ENCODE assay signal across 8 cellular contexts in genomic region chr5:95238560-95239325, GRCh38. TPM values are rescaled to one million over a fixed set of nuclear protein-coding genes. Genes with fewer than 3 reads are reported as not detected.
DNase-seq lines count a peak whose midpoint lies in the region; ATAC-seq and TF ChIP-seq lines count a peak whose summit lies in the region.
"Had no signal": no experiment of that assay in that cellular context is flagged by ENCODE, and none has a peak within 500 bp of the region (broad histone marks: within the 10 kb centered on the region; RNA-seq: fewer than 3 reads in every experiment).

No MANE protein-coding gene starts in this region.

- intact Hi-C loops in left colon (cut with DNase I, micrococcal nuclease), result no loop called here

- DNase-seq in GM12864 (ENCODE audit: low read depth) (no peak), MV-4-11 (lab: John Stamatoyannopoulos, UW) (peak; percentile 22), dedifferentiated amniotic fluid mesenchymal stem cell (ENCODE audit: extremely low spot score) (peak; percentile 31), putamen (ENCODE audit: low spot score) (peak; percentile 57), COLO668 (lab: John Stamatoyannopoulos, UW; ENCODE audit: unreplicated experiment) (no peak), left colon (no peak)
- DNase-seq: natural killer cell had no signal

- no peak overlapping the region for H3K4me3 ChIP-seq in GM12864 (ENCODE audit: low read depth, low read length)

- peak; percentile 16 for TF ChIP-seq CTCF in GM12864 (IDR thresholded peaks at IDR 0.05; ENCODE audit: low read depth, low read length, missing control alignments)

- ATAC-seq in left colon (no peak), GM18519 (IDR thresholded peaks at IDR 0.05; ENCODE audit: low FRiP score, unreplicated experiment) (no peak)
- ATAC-seq: natural killer cell had no signal

RNA-seq across cellular contexts. Expression of gene MCTP1, which starts 46.2 kb away (rescaled TPM):
- 1 to 10 TPM; 4.6 to 7.0 TPM for total RNA-seq in left colon

Comparison
In these comparisons a context has a peak if more than half of its experiments do, and no peak if none do; other contexts are left out.
1. DNase-seq: peak in MV-4-11 (single experiment), dedifferentiated amniotic fluid mesenchymal stem cell (single experiment) and putamen (single experiment); none in GM12864 (single experiment), COLO668 (single experiment) and left colon (0 of 2).